ENCODE assay signal across 2 cellular contexts in genomic region chr2:113831156-113831555, GRCh38.
A peak's percentile ranks its signal among the peaks of the same experiment; 100 is the strongest.
TF ChIP-seq lines count a peak whose summit lies in the region.

No MANE protein-coding gene starts in this region.

TF ChIP-seq in HepG2, 621 proteins besides CTCF, POLR2A, EP300 and RAD21:
- TF ChIP-seq CREB1 (IDR thresholded peaks at IDR 0.05) (peak; percentile 26; the same call in 1 of the 2 replicates), CREB1 (CRISPR knock-in tag; IDR thresholded peaks at IDR 0.05) (no peak), SAP130 (CRISPR knock-in tag; IDR thresholded peaks at IDR 0.05; ENCODE audit: low read depth) (no peak), NFE2L2 (IDR thresholded peaks at IDR 0.05; ENCODE audit: low read length) (peak; percentile 92), SOX5 (CRISPR knock-in tag; IDR thresholded peaks at IDR 0.05; ENCODE audit: borderline replicate concordance) (no peak), ZNF652 (CRISPR knock-in tag; IDR thresholded peaks at IDR 0.05; ENCODE audit: borderline replicate concordance, low read depth) (0 out of 2 replicates have a peak, but pooled peaks have one; percentile 42), NFE2 (CRISPR knock-in tag; IDR thresholded peaks at IDR 0.05) (peak; percentile 64; the same call in 1 of the 2 replicates), TOE1 (CRISPR knock-in tag; IDR thresholded peaks at IDR 0.05) (no peak), MAFG (CRISPR knock-in tag; IDR thresholded peaks at IDR 0.05) (0 out of 2 replicates have a peak, but pooled peaks have one; percentile 41), TERF1 (CRISPR knock-in tag; IDR thresholded peaks at IDR 0.05) (no peak), NR3C1 (CRISPR knock-in tag; IDR thresholded peaks at IDR 0.05) (no peak), ZBTB26 (CRISPR knock-in tag; IDR thresholded peaks at IDR 0.05; ENCODE audit: borderline replicate concordance) (no peak), ETV5 (CRISPR knock-in tag; IDR thresholded peaks at IDR 0.05; ENCODE audit: borderline replicate concordance) (no peak), MAFF (IDR thresholded peaks at IDR 0.05; ENCODE audit: low read depth, low read length) (peak; percentile 43; the same call in 1 of the 2 replicates), MAFK (conservative IDR thresholded peaks at IDR 0.05 in 1 of 2, IDR thresholded peaks at IDR 0.05 in 1 of 2; ENCODE audit: low read length in 2 of 2) (peak; percentile 67 to 80)

TF ChIP-seq in WTC11, 78 proteins besides CTCF, POLR2A, EP300 and RAD21:
- TF ChIP-seq, protein P1, sequence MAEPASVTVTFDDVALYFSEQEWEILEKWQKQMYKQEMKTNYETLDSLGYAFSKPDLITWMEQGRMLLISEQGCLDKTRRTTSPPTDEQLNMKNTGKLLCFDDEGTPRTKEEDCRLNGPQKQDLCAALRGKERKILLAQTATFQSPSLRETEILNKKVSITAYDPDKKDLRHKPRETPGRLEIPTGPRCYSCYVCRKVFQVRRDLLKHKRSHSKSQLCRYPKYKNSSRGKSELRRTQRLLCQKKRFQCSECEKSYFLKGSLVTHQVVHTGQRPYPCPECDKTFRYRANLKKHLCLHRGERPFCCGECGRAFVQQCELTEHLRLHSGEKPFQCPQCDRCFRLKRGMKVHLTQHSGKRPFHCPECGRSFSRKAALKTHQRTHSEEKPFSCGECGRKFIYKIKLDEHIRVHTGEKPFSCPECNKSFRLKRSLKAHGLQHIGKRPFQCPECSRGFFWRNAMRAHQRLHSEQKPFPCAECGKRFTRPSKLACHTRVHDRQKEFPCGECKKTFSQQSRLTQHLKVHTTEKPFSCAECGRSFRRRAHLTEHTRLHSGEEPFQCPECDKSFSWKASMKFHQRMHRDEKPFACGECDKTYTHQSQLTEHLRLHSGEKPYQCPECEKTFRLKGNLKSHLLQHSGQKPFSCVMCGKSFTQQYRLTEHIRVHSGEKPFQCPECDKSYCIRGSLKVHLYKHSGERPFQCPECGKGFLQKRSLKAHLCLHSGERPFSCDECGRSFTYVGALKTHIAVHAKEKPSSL (CRISPR knock-in tag; conservative IDR thresholded peaks at IDR 0.05) = no peak
- TF ChIP-seq NFE2L1 (CRISPR knock-in tag; IDR thresholded peaks at IDR 0.05) = peak; percentile 31; the same call in 1 of the 2 replicates
TF ChIP-seq in WTC11: peak in this region for 1.
